ENCODE assay signal across 10 cellular contexts in the genomic region with DNA sequence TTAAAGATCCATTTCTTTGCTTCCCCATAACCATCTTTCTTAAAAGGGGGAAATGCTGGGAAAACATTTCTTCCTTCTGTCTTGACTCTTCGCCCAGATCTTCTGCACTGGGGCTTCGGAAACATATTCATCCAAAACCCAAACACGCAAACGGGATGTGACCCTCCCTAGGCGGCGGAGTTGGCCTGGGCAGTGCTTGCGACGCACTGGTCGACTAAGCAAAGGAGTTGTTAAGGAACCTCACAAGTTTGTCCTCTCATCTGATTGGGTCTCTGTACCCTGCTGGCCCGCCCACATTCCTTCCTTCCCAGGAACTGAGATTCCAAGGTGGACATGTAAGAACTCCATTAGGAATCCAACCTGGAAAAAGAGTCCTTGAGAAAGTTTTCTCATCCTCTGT. TPM values are rescaled to one million over a fixed set of nuclear protein-coding genes. Genes with fewer than 3 reads are reported as not detected.
DNase-seq lines count a peak whose midpoint lies in the region; ATAC-seq and TF ChIP-seq lines count a peak whose summit lies in the region.
"Had no signal": no experiment of that assay in that cellular context is flagged by ENCODE, and none has a peak within 500 bp of the region (broad histone marks: within the 10 kb centered on the region; RNA-seq: fewer than 3 reads in every experiment).

No MANE protein-coding gene starts in this region.

- no peak overlapping the region for H3K9ac ChIP-seq in neural cell (ENCODE audit: low read length)

- H2AFZ ChIP-seq in neural cell (ENCODE audit: low read depth, low read length): no peak overlapping the region

- peak; percentile 80 to 85 for DNase-seq in SJCRH30
- peak; percentile 52 to 62 for DNase-seq in heart right ventricle
- DNase-seq in stimulated activated naive CD4-positive, alpha-beta T cell (lab: John Stamatoyannopoulos, UW): no peak
- DNase-seq: foreskin keratinocyte; NCI-H1092; stimulated activated naive CD8-positive, alpha-beta T cell treated with anti-CD3 and anti-CD28 coated beads, Interleukin-15, Interleukin-2, amounts not matched to agents 100 U/mL and 50 U/mL, for 24 hours had no signal

- H3K4me3 ChIP-seq in SJCRH30: peak overlapping the region; percentile 76
- H3K4me3 ChIP-seq in heart right ventricle: peak overlapping the region in 9 of 10 donors; percentile 53 to 76 (median 64)
- H3K4me3 ChIP-seq in neural cell (ENCODE audit: low read length): peak overlapping the region; percentile 74
- peak overlapping the region; percentile 51 for H3K4me3 ChIP-seq in urinary bladder (ENCODE audit: low read depth, low read length)

- no peaks in the 10 kb centered on the region for H3F3A ChIP-seq in neural cell (ENCODE audit: insufficient read depth, low read length, poor library complexity, severe bottlenecking)

- peaks cover 34% of the 10 kb centered on the region for H3K4me1 ChIP-seq in SJCRH30
- H3K4me1 ChIP-seq in heart right ventricle: peaks cover 0 to 44% (median 23%) of the 10 kb centered on the region in 9 donors
- H3K4me1 ChIP-seq in urinary bladder (ENCODE audit: insufficient read depth): no peaks in the 10 kb centered on the region

- TF ChIP-seq RAD21 in neural cell (conservative IDR thresholded peaks at IDR 0.05): no peak

- TF ChIP-seq CTCF in heart right ventricle (IDR thresholded peaks at IDR 0.05): no peak
- no peak for TF ChIP-seq CTCF in neural cell (IDR thresholded peaks at IDR 0.05; ENCODE audit: poor library complexity, severe bottlenecking)

- H3K36me3 ChIP-seq in SJCRH30 (peaks cover 43% of the 10 kb centered on the region), heart right ventricle (no peaks in the 10 kb centered on the region), neural cell (ENCODE audit: insufficient read depth, low read length) (no peaks in the 10 kb centered on the region), urinary bladder (ENCODE audit: insufficient read depth) (no peaks in the 10 kb centered on the region)

- H3K27me3 ChIP-seq in SJCRH30 (no peaks in the 10 kb centered on the region), heart right ventricle (peaks cover 0 to 57% (median 28%) of the 10 kb centered on the region in 7 donors), neural cell (ENCODE audit: insufficient read depth, low read depth, low read length) (peaks cover 40% of the 10 kb centered on the region)

- no peaks in the 10 kb centered on the region for H4K20me1 ChIP-seq in neural cell (ENCODE audit: insufficient read depth)

- peak; percentile 57 to 75 (median 68) for ATAC-seq in heart right ventricle
- no peak for ATAC-seq in HG02981 (IDR thresholded peaks at IDR 0.05; ENCODE audit: unreplicated experiment)
- no peak for ATAC-seq in GM18519 (IDR thresholded peaks at IDR 0.05; ENCODE audit: low FRiP score, unreplicated experiment)
- ATAC-seq: foreskin keratinocyte; stimulated activated naive CD8-positive, alpha-beta T cell treated with anti-CD3 and anti-CD28 coated beads, Interleukin-15, Interleukin-2, amounts not matched to agents 100 U/mL and 50 U/mL, for 24 hours had no signal

- no peaks in the 10 kb centered on the region for H3K9me3 ChIP-seq in SJCRH30 (replicated peaks)
- no peaks in the 10 kb centered on the region for H3K9me3 ChIP-seq in heart right ventricle
- no peaks in the 10 kb centered on the region for H3K9me3 ChIP-seq in neural cell (ENCODE audit: low read length)

- H3K27ac ChIP-seq in SJCRH30: peak overlapping the region; percentile 93
- peak overlapping the region in 8 of 10 donors; percentile 0 to 82 (median 69) for H3K27ac ChIP-seq in heart right ventricle
- H3K27ac ChIP-seq in neural cell (ENCODE audit: low read length): no peak overlapping the region
- peak overlapping the region; percentile 25 for H3K27ac ChIP-seq in urinary bladder (ENCODE audit: low read depth)
- H3K27ac ChIP-seq: foreskin keratinocyte had no signal

- H3K79me2 ChIP-seq in neural cell (replicated peaks; ENCODE audit: insufficient read depth, low read length): no peaks in the 10 kb centered on the region

- intact Hi-C loops in heart right ventricle (cut with DNase I): loop anchor here in 3 of 10 donors (5.0 to 10.0 kb wide), 5 partner anchors 37 to 600 kb away; no protein-coding TSS in a partner anchor

- no peaks in the 10 kb centered on the region for H3K9me2 ChIP-seq in neural cell (ENCODE audit: insufficient read depth, low read length)

- no peak overlapping the region for H3K4me2 ChIP-seq in neural cell (ENCODE audit: low read length)

- TF ChIP-seq EP300 in neural cell (conservative IDR thresholded peaks at IDR 0.05; ENCODE audit: poor library complexity, severe bottlenecking): no peak

- WGBS in heart right ventricle, 2 donors: 80 to 83% methylated on average over 10 of the region's 10 CpGs
- 41% methylated on average over 10 of the region's 10 CpGs for WGBS in urinary bladder

TF ChIP-seq in neural cell, 6 proteins besides CTCF, POLR2A, EP300 and RAD21:
- TF ChIP-seq TAF1 (IDR thresholded peaks at IDR 0.05; ENCODE audit: low read depth): no peak
- TF ChIP-seq, protein P1, sequence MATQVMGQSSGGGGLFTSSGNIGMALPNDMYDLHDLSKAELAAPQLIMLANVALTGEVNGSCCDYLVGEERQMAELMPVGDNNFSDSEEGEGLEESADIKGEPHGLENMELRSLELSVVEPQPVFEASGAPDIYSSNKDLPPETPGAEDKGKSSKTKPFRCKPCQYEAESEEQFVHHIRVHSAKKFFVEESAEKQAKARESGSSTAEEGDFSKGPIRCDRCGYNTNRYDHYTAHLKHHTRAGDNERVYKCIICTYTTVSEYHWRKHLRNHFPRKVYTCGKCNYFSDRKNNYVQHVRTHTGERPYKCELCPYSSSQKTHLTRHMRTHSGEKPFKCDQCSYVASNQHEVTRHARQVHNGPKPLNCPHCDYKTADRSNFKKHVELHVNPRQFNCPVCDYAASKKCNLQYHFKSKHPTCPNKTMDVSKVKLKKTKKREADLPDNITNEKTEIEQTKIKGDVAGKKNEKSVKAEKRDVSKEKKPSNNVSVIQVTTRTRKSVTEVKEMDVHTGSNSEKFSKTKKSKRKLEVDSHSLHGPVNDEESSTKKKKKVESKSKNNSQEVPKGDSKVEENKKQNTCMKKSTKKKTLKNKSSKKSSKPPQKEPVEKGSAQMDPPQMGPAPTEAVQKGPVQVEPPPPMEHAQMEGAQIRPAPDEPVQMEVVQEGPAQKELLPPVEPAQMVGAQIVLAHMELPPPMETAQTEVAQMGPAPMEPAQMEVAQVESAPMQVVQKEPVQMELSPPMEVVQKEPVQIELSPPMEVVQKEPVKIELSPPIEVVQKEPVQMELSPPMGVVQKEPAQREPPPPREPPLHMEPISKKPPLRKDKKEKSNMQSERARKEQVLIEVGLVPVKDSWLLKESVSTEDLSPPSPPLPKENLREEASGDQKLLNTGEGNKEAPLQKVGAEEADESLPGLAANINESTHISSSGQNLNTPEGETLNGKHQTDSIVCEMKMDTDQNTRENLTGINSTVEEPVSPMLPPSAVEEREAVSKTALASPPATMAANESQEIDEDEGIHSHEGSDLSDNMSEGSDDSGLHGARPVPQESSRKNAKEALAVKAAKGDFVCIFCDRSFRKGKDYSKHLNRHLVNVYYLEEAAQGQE (IDR thresholded peaks at IDR 0.05; ENCODE audit: borderline replicate concordance): no peak
- TF ChIP-seq MXI1 (conservative IDR thresholded peaks at IDR 0.05; ENCODE audit: poor library complexity, severe bottlenecking): no peak
- no peak for TF ChIP-seq EZH2 (IDR thresholded peaks at IDR 0.05; ENCODE audit: borderline replicate concordance, insufficient read depth, low read length, poor library complexity, severe bottlenecking)
- TF ChIP-seq POLR2AphosphoS5 (IDR thresholded peaks at IDR 0.05): no peak
- no peak for TF ChIP-seq SMC3 (conservative IDR thresholded peaks at IDR 0.05; ENCODE audit: poor library complexity)

RNA-seq across cellular contexts. Expression of a gene that starts 2.5 kb away (rescaled TPM):
- 12.3 and 14.2 TPM in 2 replicates for total RNA-seq in SJCRH30 (2014; rRNA removed; shearing (Covaris generic))
- total RNA-seq in heart right ventricle: 1 to 10 TPM; 1.6 to 7.1 (median 3.0) TPM
- polyA plus RNA-seq in heart right ventricle: 1 to 10 TPM; 2.0 to 3.1 TPM
- polyA plus RNA-seq in neural cell: 0.90 and 1.6 TPM in 2 replicates
- polyA minus RNA-seq in neural cell: 4.1 and 5.7 TPM in 2 replicates
- total RNA-seq in urinary bladder: 59.2 TPM
- polyA plus RNA-seq in urinary bladder: 8.7 TPM
- total RNA-seq: foreskin keratinocyte had no signal
- polyA plus RNA-seq: foreskin keratinocyte had no signal

Comparison
In these comparisons a context has a peak if more than half of its experiments do, and no peak if none do; other contexts are left out.
1. DNase-seq: peak in SJCRH30 (2 of 2) and heart right ventricle (2 of 2); none in stimulated activated naive CD4-positive, alpha-beta T cell (0 of 6).
2. ATAC-seq: peak in heart right ventricle (8 of 8); none in HG02981 (single experiment) and GM18519 (single experiment).
3. Peak in every context shown above with its lines, with median percentiles within 50 percentile points of each other: H3K4me3 ChIP-seq.